In genomic region chr4:9670725-9671124, GRCh38 we compare ENCODE assay signal across 7 cellular contexts.
A peak's percentile ranks its signal among the peaks of the same experiment; 100 is the strongest.
DNase-seq lines count a peak whose midpoint lies in the region; ATAC-seq and TF ChIP-seq lines count a peak whose summit lies in the region.
"Not testable (repeated sequence)": the region's sequence is repeated elsewhere in the genome, so short reads cannot be mapped to it uniquely, and the experiment has no call there.

No MANE protein-coding gene starts in this region.

- not testable (repeated sequence) for TF ChIP-seq CTCF in SK-N-SH (IDR thresholded peaks at IDR 0.05); fibroblast of pulmonary artery (IDR thresholded peaks at IDR 0.05; ENCODE audit: low read length, missing control alignments); gastrocnemius medialis (IDR thresholded peaks at IDR 0.05 in 4 of 5, conservative IDR thresholded peaks at IDR 0.05 in 1 of 5)

- not testable (repeated sequence) for H3K36me3 ChIP-seq in SK-N-SH (replicated peaks in 1 of 2; ENCODE audit: control insufficient read depth in 1 of 2, insufficient read depth in 2 of 2, low read length in 1 of 2); gastrocnemius medialis

- H2AFZ ChIP-seq in SK-N-SH (ENCODE audit: low read depth), result not testable (repeated sequence)

- not testable (repeated sequence) for H3K9ac ChIP-seq in SK-N-SH

- H3K9me3 ChIP-seq in SK-N-SH, gastrocnemius medialis: not testable (repeated sequence)

- H4K20me1 ChIP-seq in SK-N-SH (ENCODE audit: insufficient read depth), result not testable (repeated sequence)

- in situ Hi-C loops in gastrocnemius medialis (cut with MboI; ENCODE audit: low sequenced_read_pairs in 4 of 4), result loop anchor here in 1 of 4 donors (25.0 kb wide), 1 partner anchor 133 kb away; no protein-coding TSS in a partner anchor

- not testable (repeated sequence) for H3K9me2 ChIP-seq in SK-N-SH

- H3F3A ChIP-seq in SK-N-SH (replicated peaks; ENCODE audit: insufficient read depth), result not testable (repeated sequence)

- H3K27ac ChIP-seq in SK-N-SH (ENCODE audit: low read depth in 2 of 2, low read length in 1 of 2), result peak overlapping the region in 1 of 2 experiments; percentile 34; a peak in 2 of 4 replicates
- H3K27ac ChIP-seq in gastrocnemius medialis, result not testable (repeated sequence)

- H3K27me3 ChIP-seq in SK-N-SH (ENCODE audit: insufficient read depth); gastrocnemius medialis: not testable (repeated sequence)

- TF ChIP-seq EP300 in SK-N-SH (IDR thresholded peaks at IDR 0.05; ENCODE audit: borderline replicate concordance in 1 of 2, low read depth in 1 of 2, low read length in 1 of 2), result peak in 1 of 2 experiments; percentile 29; a peak in 1 of 4 replicates

- H3K4me2 ChIP-seq in SK-N-SH, result not testable (repeated sequence)

- CTCF ChIA-PET in SK-N-SH (lab: Yijun Ruan, JAX), result not testable (repeated sequence)

- TF ChIP-seq POLR2A in gastrocnemius medialis (IDR thresholded peaks at IDR 0.05), result not testable (repeated sequence)

- POLR2A ChIA-PET in SK-N-SH (lab: Yijun Ruan, JAX), result interaction anchor here (1.6 kb wide), 1 partner anchor 21 kb away, joined by 6 read pairs; no protein-coding TSS in a partner anchor

- H3K4me1 ChIP-seq in SK-N-SH (ENCODE audit: control insufficient read depth in 1 of 2, insufficient read depth in 2 of 2, low read depth in 1 of 2, low read length in 1 of 2); gastrocnemius medialis: not testable (repeated sequence)

- ATAC-seq in gastrocnemius medialis, result not testable (repeated sequence)

- TF ChIP-seq RAD21 in SK-N-SH (IDR thresholded peaks at IDR 0.05; ENCODE audit: low read length), result not testable (repeated sequence)

- intact Hi-C loops in gastrocnemius medialis (cut with DNase I; ENCODE audit: low total_unique reads), result not testable (repeated sequence)

- H3K4me3 ChIP-seq in SK-N-SH (ENCODE audit: low read depth in 2 of 2, low read length in 1 of 2); fibroblast of pulmonary artery (replicated peaks; ENCODE audit: low read depth, low read length); gastrocnemius medialis: not testable (repeated sequence)

- DNase-seq in DMS79 (lab: John Stamatoyannopoulos, UW) (peak; percentile 35), NCI-H1694 (lab: John Stamatoyannopoulos, UW) (peak; percentile 14), NCI-H2196 treated with DMSO at 0.1 percent for 48 hours (lab: John Stamatoyannopoulos, UW; ENCODE audit: unreplicated experiment) (peak; percentile 15), SK-N-SH (peak; percentile 59), fibroblast of pulmonary artery (ENCODE audit: low read depth) (peak; percentile 10), left kidney (ENCODE audit: low read depth, low spot score) (peak; percentile 17), gastrocnemius medialis (peak; percentile 6 to 22)

- WGBS in SK-N-SH (ENCODE audit: low lambda C conversion rate), result 0% methylated on average over 7 of the region's 11 CpGs

- not testable (repeated sequence) for H3K79me2 ChIP-seq in SK-N-SH (ENCODE audit: insufficient read depth)

TF ChIP-seq in SK-N-SH, 30 proteins besides CTCF, POLR2A, EP300 and RAD21:
- peak; percentile 74 for TF ChIP-seq GATA2 (CRISPR knock-in tag; IDR thresholded peaks at IDR 0.05)
- peak; percentile 25; the same call in 1 of the 2 replicates for TF ChIP-seq FOXJ3 (CRISPR knock-in tag; IDR thresholded peaks at IDR 0.05)
